In the genomic region with DNA sequence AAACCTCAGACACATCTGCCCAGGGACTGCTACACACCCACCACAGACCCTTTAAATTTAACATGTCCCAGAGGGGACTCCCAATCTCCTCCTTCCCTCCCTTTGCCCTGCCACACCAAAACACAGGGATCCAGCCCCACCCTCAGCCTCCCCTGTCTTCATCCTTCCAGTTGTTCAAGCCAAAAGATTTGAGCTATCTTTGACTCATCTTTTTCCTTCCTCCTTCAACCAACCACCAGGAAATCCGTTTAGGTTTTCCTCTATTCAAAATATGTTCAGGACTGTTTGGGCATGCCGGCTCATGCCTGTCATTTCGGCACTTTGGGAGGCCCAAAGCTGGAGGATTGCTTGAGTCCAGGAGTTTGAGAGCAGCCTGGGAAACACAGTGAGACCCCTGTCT, we compare ENCODE assay signal across 21 cellular contexts. TPM values are rescaled to one million over a fixed set of nuclear protein-coding genes. Genes with fewer than 3 reads are reported as not detected.
A peak's percentile ranks its signal among the peaks of the same experiment; 100 is the strongest.
DNase-seq lines count a peak whose midpoint lies in the region; ATAC-seq and TF ChIP-seq lines count a peak whose summit lies in the region.
"Had no signal": no experiment of that assay in that cellular context is flagged by ENCODE, and none has a peak within 500 bp of the region (broad histone marks: within the 10 kb centered on the region; RNA-seq: fewer than 3 reads in every experiment).

No MANE protein-coding gene starts in this region.

- H3K36me3 ChIP-seq in right atrium auricular region: no peaks in the 10 kb centered on the region

- no peak for TF ChIP-seq CTCF in right atrium auricular region (IDR thresholded peaks at IDR 0.05)
- TF ChIP-seq CTCF in coronary artery (IDR thresholded peaks at IDR 0.05): no peak

- peaks cover 0 to 5% of the 10 kb centered on the region in 2 donors for H3K4me1 ChIP-seq in right atrium auricular region

- H3K4me3 ChIP-seq in right atrium auricular region: no peak overlapping the region
- no peak overlapping the region for H3K4me3 ChIP-seq in coronary artery
- H3K4me3 ChIP-seq: GM12878, K562 had no signal

- no peak overlapping the region for H3K27ac ChIP-seq in right atrium auricular region
- peak overlapping the region in 1 of 2 donors; percentile 1 for H3K27ac ChIP-seq in coronary artery

- DNase-seq in right atrium auricular region (ENCODE audit: low spot score) (peak; percentile 38), cardiac septum (ENCODE audit: low spot score) (no peak), coronary artery (ENCODE audit: low spot score) (peak; percentile 16), left lobe of liver (ENCODE audit: low spot score) (peak; percentile 4), mucosa of gallbladder (ENCODE audit: low spot score) (no peak), NCI-H1417 (lab: John Stamatoyannopoulos, UW) (no peak)
- DNase-seq: CD4-positive, CD25-positive, alpha-beta regulatory T cell; COR-L47; DMS79; MM.1S; NCI-H1092; NCI-H1436 treated with DMSO at 0.1 percent for 48 hours; NCI-H2029 treated with DMSO at 0.1 percent for 48 hours; NCI-H226; NCI-H510A treated with DMSO at 0.1 percent for 48 hours; NCI-H748 treated with DMSO at 0.1 percent for 48 hours; NK-92 treated with Interleukin-12 subunit alpha and Interleukin-12 subunit beta, amount 100 ng/mL, for 24 hours had no signal

- no peak for ATAC-seq in left lobe of liver
- no peak for ATAC-seq in HG03280 (IDR thresholded peaks at IDR 0.05; ENCODE audit: unreplicated experiment)
- ATAC-seq: GM12878 had no signal

- H3K9me3 ChIP-seq in right atrium auricular region: no peaks in the 10 kb centered on the region

- intact Hi-C loops in cardiac septum (cut with DNase I): no loop called here

- H3K27me3 ChIP-seq in right atrium auricular region: no peaks in the 10 kb centered on the region

RNA-seq across cellular contexts. Expression of a gene that starts 6.9 kb away (rescaled TPM):
- total RNA-seq in right atrium auricular region (under 1 TPM; 0.31 to 0.59 TPM), cardiac septum (0.22 TPM), left lobe of liver (0.25 TPM), mucosa of gallbladder (4.1 TPM)
- total RNA-seq: CD4-positive, CD25-positive, alpha-beta regulatory T cell had no signal

RNA-seq across cellular contexts. Expression of a gene that starts 25.1 kb away (rescaled TPM):
- not detected for total RNA-seq in right atrium auricular region
- total RNA-seq in cardiac septum: not detected
- total RNA-seq in left lobe of liver: not detected
- total RNA-seq in mucosa of gallbladder: 10.7 TPM
- total RNA-seq: A172, GM12878, K562 had no signal

Comparison
In these comparisons a context has a peak if more than half of its experiments do, and no peak if none do; other contexts are left out.
1. DNase-seq: peak in right atrium auricular region (single experiment), coronary artery (single experiment) and left lobe of liver (single experiment); none in cardiac septum (single experiment), mucosa of gallbladder (single experiment) and NCI-H1417 (0 of 3).